Comparison of ENCODE assay signal across 17 cellular contexts in the genomic region with DNA sequence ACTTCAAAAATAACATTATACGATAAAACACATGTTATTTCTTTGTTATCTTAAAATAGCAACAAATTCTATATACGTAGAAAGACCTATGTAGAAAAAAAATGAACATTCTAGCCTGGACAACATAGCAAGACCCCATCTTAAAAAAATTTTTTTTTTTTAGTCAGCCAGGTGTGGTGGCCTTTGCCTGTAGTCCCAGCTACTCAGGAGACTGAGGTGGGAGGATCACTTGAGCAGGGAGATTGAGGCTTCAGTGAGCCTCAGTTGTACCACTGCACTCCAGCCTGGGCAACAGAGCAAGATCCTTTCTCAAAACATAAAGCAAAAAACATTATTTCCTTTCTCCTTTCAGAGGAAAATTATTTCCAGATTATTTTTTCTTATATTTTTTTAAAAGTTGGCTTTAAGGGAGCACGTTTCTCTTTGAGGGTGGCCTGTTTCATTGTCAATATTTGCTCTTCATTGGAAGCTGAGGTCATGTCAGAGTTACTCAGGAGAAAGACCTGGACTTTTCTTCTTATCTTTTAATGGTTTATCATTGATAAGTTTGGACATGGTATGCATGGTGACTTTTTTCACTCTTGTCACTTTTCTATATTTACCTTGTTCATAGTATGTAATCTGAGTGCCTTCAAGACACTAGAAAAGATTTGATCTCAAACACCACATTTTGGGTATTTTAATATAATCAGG. TPM values are rescaled to one million over a fixed set of nuclear protein-coding genes. Genes with fewer than 3 reads are reported as not detected.
DNase-seq lines count a peak whose midpoint lies in the region; ATAC-seq, FAIRE-seq and TF ChIP-seq lines count a peak whose summit lies in the region.
"Had no signal": no experiment of that assay in that cellular context is flagged by ENCODE, and none has a peak within 500 bp of the region (broad histone marks: within the 10 kb centered on the region; RNA-seq: fewer than 3 reads in every experiment).

No MANE protein-coding gene starts in this region.

- H3K4me1 Mint-ChIP-seq in H9 = peaks cover 13 to 23% of the 10 kb centered on the region in 2 experiments
- H3K4me1 Mint-ChIP-seq: B cell had no signal

- peaks cover 10% of the 10 kb centered on the region; the same call in 2 of the 3 replicates for H3K36me3 ChIP-seq in K562 (ENCODE audit: control insufficient read depth, insufficient read depth, low read length)
- H3K36me3 ChIP-seq in HepG2 (replicated peaks in 1 of 2; ENCODE audit: control insufficient read depth in 1 of 2, insufficient read depth in 2 of 2, low read length in 2 of 2) = peaks cover 0 to 3% of the 10 kb centered on the region in 2 experiments; a peak in 2 of 5 replicates
- H3K36me3 ChIP-seq in gastrocnemius medialis = no peaks in the 10 kb centered on the region
- H3K36me3 ChIP-seq: HAP-1 had no signal

- H3K4me2 ChIP-seq in K562 (ENCODE audit: insufficient read depth, low read length) = peak overlapping the region; percentile 22; the same call in 1 of the 2 replicates
- peak overlapping the region; percentile 25; the same call in 1 of the 2 replicates for H3K4me2 ChIP-seq in HepG2 (ENCODE audit: low read depth, low read length)
- no peak overlapping the region for H3K4me2 ChIP-seq in H9 (ENCODE audit: insufficient read depth, insufficient read length, low read length)
- H3K4me2 ChIP-seq: GM23338 had no signal

- POLR2A ChIA-PET in K562 (lab: Yijun Ruan, JAX) = interaction anchor here (0.7 to 2.0 kb wide), 8 partner anchors 10 to 156 kb away, joined by 3 to 7 read pairs (median 4); no protein-coding TSS in a partner anchor
- POLR2A ChIA-PET in HepG2 (lab: Yijun Ruan, JAX) = interaction anchor here (1.0 kb wide), 1 partner anchor 43 kb away, joined by 4 read pairs; no protein-coding TSS in a partner anchor

- no peaks in the 10 kb centered on the region for H3K79me1 ChIP-seq in H9 (ENCODE audit: insufficient read depth, low read depth, low read length, poor library complexity, severe bottlenecking)

- H3K18ac ChIP-seq in H9 (ENCODE audit: insufficient read length, low read depth, low read length) = no peak overlapping the region

- H3K23me2 ChIP-seq in H9 (ENCODE audit: insufficient read length, low read depth, low read length, poor library complexity, severe bottlenecking) = no peaks in the 10 kb centered on the region

- DNase-seq in DMS53 (lab: John Stamatoyannopoulos, UW) = peak; percentile 48
- DNase-seq in K562 (ENCODE audit: extremely low read depth in 1 of 4, low spot score in 3 of 4) = peak in 2 of 4 experiments; percentile 20 to 22
- peak; percentile 70 for DNase-seq in HepG2 (ENCODE audit: low spot score)
- DNase-seq in gastrocnemius medialis = no peak
- DNase-seq in H9 = no peak
- no peak for DNase-seq in NCI-H446 treated with DMSO at 0.1 percent for 48 hours (lab: John Stamatoyannopoulos, UW)
- DNase-seq in NCI-H345 treated with DMSO at 0.1 percent for 48 hours (lab: John Stamatoyannopoulos, UW; ENCODE audit: unreplicated experiment) = no peak
- DNase-seq: C1 segment of cervical spinal cord; CD4-positive, alpha-beta T cell; DND-41; GDM1; HFFc6 had no signal

- intact Hi-C loops in K562 (cut with micrococcal nuclease) = no loop called here
- intact Hi-C loops in HepG2 (cut with micrococcal nuclease; ENCODE audit: unreplicated experiment) = loop anchor here (5.0 kb wide), 2 partner anchors 37 to 62 kb away; no protein-coding TSS in a partner anchor
- intact Hi-C loops in gastrocnemius medialis (cut with DNase I; ENCODE audit: low total_unique reads) = no loop called here

- TF ChIP-seq EP300 in K562 (IDR thresholded peaks at IDR 0.05; ENCODE audit: low read length) = no peak
- no peak; a peak in 1 of 4 replicates for TF ChIP-seq EP300 in HepG2 (IDR thresholded peaks at IDR 0.05; ENCODE audit: low read depth in 2 of 2, low read length in 2 of 2)
- no peak for TF ChIP-seq EP300 in HepG2 (CRISPR knock-in tag; IDR thresholded peaks at IDR 0.05; ENCODE audit: borderline replicate concordance)

- no peaks in the 10 kb centered on the region for H3K27me3 ChIP-seq in K562 (ENCODE audit: control insufficient read depth in 2 of 2, insufficient read depth in 2 of 2, low read length in 2 of 2)
- H3K27me3 ChIP-seq in HepG2 (ENCODE audit: control insufficient read depth in 1 of 2, insufficient read depth in 2 of 2, low read length in 2 of 2) = no peaks in the 10 kb centered on the region
- H3K27me3 ChIP-seq in gastrocnemius medialis = no peaks in the 10 kb centered on the region
- no peaks in the 10 kb centered on the region for H3K27me3 ChIP-seq in H9 (ENCODE audit: insufficient read depth, low read length)

- no peak overlapping the region for H2BK12ac ChIP-seq in H9 (ENCODE audit: insufficient read length, low read depth, low read length)

- H3K27me3 Mint-ChIP-seq in H9 (ENCODE audit: low read depth) = no peaks in the 10 kb centered on the region; the same call in 1 of the 2 replicates
- H3K27me3 Mint-ChIP-seq: CD4-positive, alpha-beta T cell had no signal

- no peak overlapping the region for H3K4me3 Mint-ChIP-seq in H9
- H3K4me3 Mint-ChIP-seq: B cell; CD4-positive, alpha-beta T cell; GM23338; HFFc6 had no signal

- H3K4me1 ChIP-seq in K562 (replicated peaks in 1 of 2; ENCODE audit: control insufficient read depth in 2 of 2, insufficient read depth in 2 of 2, low read length in 2 of 2) = peaks cover 10 to 22% of the 10 kb centered on the region in 2 experiments
- peaks cover 88% of the 10 kb centered on the region for H3K4me1 ChIP-seq in HepG2 (ENCODE audit: insufficient read depth, low read length)
- peaks cover 65 to 68% of the 10 kb centered on the region in 2 donors for H3K4me1 ChIP-seq in gastrocnemius medialis
- peaks cover 4% of the 10 kb centered on the region; the same call in 1 of the 2 replicates for H3K4me1 ChIP-seq in H9 (ENCODE audit: insufficient read depth, low read length)

- H3K9ac ChIP-seq in K562 (ENCODE audit: insufficient read depth in 1 of 2, low read depth in 2 of 2, low read length in 2 of 2) (no peak overlapping the region), HepG2 (ENCODE audit: insufficient read depth, low read depth, low read length) (no peak overlapping the region), H9 (ENCODE audit: extremely low read depth, insufficient read length, low read length) (no peak overlapping the region)

- peak overlapping the region; percentile 63; the same call in 1 of the 3 replicates for H3K27ac ChIP-seq in K562 (ENCODE audit: extremely low read depth, low read depth, low read length)
- peak overlapping the region; percentile 59 for H3K27ac ChIP-seq in HepG2 (ENCODE audit: extremely low read length, insufficient read depth, low read length)
- H3K27ac ChIP-seq in gastrocnemius medialis = peak overlapping the region; percentile 81 to 93 (median 88)
- H3K27ac ChIP-seq in H9 (ENCODE audit: insufficient read length, low read depth, low read length) = no peak overlapping the region

- no peak overlapping the region for H2BK5ac ChIP-seq in H9 (ENCODE audit: insufficient read length, low read length)

- ATAC-seq in K562 (no peak), HepG2 (peak; percentile 46), gastrocnemius medialis (no peak)
- ATAC-seq: GM23338 had no signal

- no peak overlapping the region for H3K4ac ChIP-seq in H9 (ENCODE audit: low read depth, low read length)

- no peak overlapping the region for H2AK5ac ChIP-seq in H9 (ENCODE audit: insufficient read length, low read length)

- H2AFZ ChIP-seq in K562 (ENCODE audit: low read depth, low read length) (no peak overlapping the region; the same call in 1 of the 2 replicates), HepG2 (ENCODE audit: low read length) (no peak overlapping the region), H9 (ENCODE audit: low read length) (no peak overlapping the region)
- H2AFZ ChIP-seq: GM23338 had no signal

- WGBS in K562 (ENCODE audit: insufficient coverage, low coverage, missing lambda C conversion rate) = 78% methylated on average over 3 of the region's 3 CpGs
- WGBS in HepG2 (ENCODE audit: low lambda C conversion rate) = 65% methylated on average over 3 of the region's 3 CpGs
- no CpG with 5 or more reads among the region's 3 CpGs for WGBS in H9 (ENCODE audit: extremely low coverage, insufficient read length, low lambda C conversion rate)

- H3K36me3 Mint-ChIP-seq in H9 (ENCODE audit: insufficient read depth in 1 of 3, low read depth in 3 of 3) = no peaks in the 10 kb centered on the region; a peak in 1 of 7 replicates

- TF ChIP-seq POLR2A in K562 (conservative IDR thresholded peaks at IDR 0.05) (no peak), HepG2 (IDR thresholded peaks at IDR 0.05; ENCODE audit: insufficient read depth in 1 of 2, low read depth in 2 of 2, low read length in 2 of 2) (no peak), gastrocnemius medialis (IDR thresholded peaks at IDR 0.05) (no peak)

- TF ChIP-seq RAD21 in K562 (CRISPR knock-in tag; conservative IDR thresholded peaks at IDR 0.05 in 1 of 2, IDR thresholded peaks at IDR 0.05 in 1 of 2) (no peak), HepG2 (CRISPR knock-in tag; IDR thresholded peaks at IDR 0.05) (no peak)

- CTCF ChIA-PET in K562 (lab: Yijun Ruan, JAX; ENCODE audit: low intra/inter-chr PET ratio) (no interaction called here), HepG2 (lab: Yijun Ruan, JAX; ENCODE audit: low intra/inter-chr PET ratio, low total read pairs) (no interaction called here)

- H3K23ac ChIP-seq in H9 (ENCODE audit: insufficient read length, low read depth, low read length) = no peak overlapping the region

- H3K9me3 ChIP-seq in K562 (replicated peaks; ENCODE audit: control insufficient read depth, insufficient read depth, low read depth, low read length) (no peaks in the 10 kb centered on the region), HepG2 (ENCODE audit: low read length) (no peaks in the 10 kb centered on the region), gastrocnemius medialis (no peaks in the 10 kb centered on the region), H9 (ENCODE audit: control insufficient read depth, low read depth, low read length) (no peaks in the 10 kb centered on the region)
- H3K9me3 ChIP-seq: HAP-1 had no signal

- no peak overlapping the region for H4K5ac ChIP-seq in H9 (ENCODE audit: insufficient read length, low read depth, low read length)

- H2BK20ac ChIP-seq in H9 (ENCODE audit: low read depth, low read length, poor library complexity, severe bottlenecking) = no peak overlapping the region

- no peak overlapping the region for H4K8ac ChIP-seq in H9 (replicated peaks; ENCODE audit: insufficient read length, low read depth, low read length)

- no peak overlapping the region for H4K91ac ChIP-seq in H9 (ENCODE audit: insufficient read length, low read depth, low read length)

- no peak overlapping the region for H2BK120ac ChIP-seq in H9 (ENCODE audit: low read depth, low read length, poor library complexity, severe bottlenecking)

- no peak overlapping the region for H3K56ac ChIP-seq in H9 (ENCODE audit: insufficient read length, low read depth, low read length)

- no peak overlapping the region for H3K14ac ChIP-seq in H9 (ENCODE audit: insufficient read depth, low read length)

- FAIRE-seq in K562 (lab: Jason Lieb, UNC) (no peak), HepG2 (lab: Jason Lieb, UNC) (peak; percentile 55)
- FAIRE-seq: GM12892, HTR-8/SVneo had no signal

- H4K20me1 ChIP-seq in K562 (replicated peaks; ENCODE audit: control insufficient read depth, insufficient read depth, low read length) (no peaks in the 10 kb centered on the region), HepG2 (ENCODE audit: insufficient read depth, low read length) (peaks cover 15% of the 10 kb centered on the region; the same call in 1 of the 2 replicates), H9 (ENCODE audit: control insufficient read depth, insufficient read depth, insufficient read length) (no peaks in the 10 kb centered on the region)

- no peak overlapping the region for H2BK15ac ChIP-seq in H9 (ENCODE audit: low read depth, low read length)

- no peaks in the 10 kb centered on the region; a peak in 1 of 5 replicates for H3K9me3 Mint-ChIP-seq in H9
- H3K9me3 Mint-ChIP-seq: CD4-positive, alpha-beta T cell; GM23338; HFFc6 had no signal

- BruUV-seq in K562 (replicated peaks; lab: Mats Ljungman, UMichigan) = no TSS peak
- no TSS peak for BruUV-seq in HepG2 (replicated peaks; lab: Mats Ljungman, UMichigan)

- H3K27ac Mint-ChIP-seq in H9 = no peak overlapping the region
- H3K27ac Mint-ChIP-seq: B cell; CD4-positive, alpha-beta T cell; GM23338; HFFc6 had no signal

- H3K79me2 ChIP-seq in K562 (ENCODE audit: control insufficient read depth, insufficient read depth, low read length) = peaks cover 95% of the 10 kb centered on the region
- peaks cover 98% of the 10 kb centered on the region for H3K79me2 ChIP-seq in HepG2 (ENCODE audit: insufficient read depth, low read length)
- H3K79me2 ChIP-seq in H9 (ENCODE audit: insufficient read depth, low read length) = no peaks in the 10 kb centered on the region

- no peak overlapping the region for H3T11ph ChIP-seq in H9 (ENCODE audit: low read length)

- no peaks in the 10 kb centered on the region for H3K9me1 ChIP-seq in K562 (ENCODE audit: control insufficient read depth, insufficient read depth, low read length)

- in situ Hi-C loops in K562 (cut with MboI) (no loop called here), HepG2 (cut with HindIII; ENCODE audit: extremely low pct_ligation_motif_present, low pct_unique_long_range_greater_than_20kb) (no loop called here), gastrocnemius medialis (cut with MboI; ENCODE audit: low sequenced_read_pairs in 4 of 4) (no loop called here)

- TF ChIP-seq CTCF in K562 (IDR thresholded peaks at IDR 0.05 in 2 of 3, conservative IDR thresholded peaks at IDR 0.05 in 1 of 3; ENCODE audit: insufficient read depth in 2 of 3, low read depth in 1 of 3, low read length in 3 of 3) (no peak), HepG2 (CRISPR knock-in tag; IDR thresholded peaks at IDR 0.05) (no peak), gastrocnemius medialis (IDR thresholded peaks at IDR 0.05 in 4 of 5, conservative IDR thresholded peaks at IDR 0.05 in 1 of 5) (no peak), H9 (conservative IDR thresholded peaks at IDR 0.05) (no peak)

- H3K4me3 ChIP-seq in K562 (no peak overlapping the region), HepG2 (replicated peaks in 1 of 3; ENCODE audit: insufficient read depth in 1 of 3, low read depth in 2 of 3, low read length in 3 of 3) (no peak overlapping the region), gastrocnemius medialis (no peak overlapping the region)
- H3K4me3 ChIP-seq: GM23338, HAP-1 had no signal

RNA-seq across cellular contexts. Expression of a gene that starts 32.0 kb away (rescaled TPM):
- total RNA-seq in K562 (2011; cell fraction: chromatin; rRNA removed; ENCODE audit: low replicate concordance) = 64.5 and 151 TPM in 2 replicates
- 18.0 and 29.1 TPM in 2 replicates for total RNA-seq in K562 (2011; cell fraction: nucleolus; rRNA removed)
- total RNA-seq in K562 (2011; cell fraction: nucleoplasm; rRNA removed) = 50.7 and 73.9 TPM in 2 replicates
- total RNA-seq in K562 (2014; rRNA removed) (6.5 and 9.5 TPM in 2 replicates), K562 (2014; rRNA removed; fragmentation: Illumina TruSeq; extraction: Trizol) (20.3 and 22.6 TPM in 2 replicates), K562 (2015; rRNA removed; fragmentation: Illumina TruSeq; extraction: Trizol) (16.1 and 16.2 TPM in 2 replicates), K562 (2021) (24.2 and 24.9 TPM in 2 replicates), HepG2 (2016; rRNA removed; fragmentation: Illumina TruSeq; extraction: Trizol) (14.8 and 28.5 TPM in 2 replicates), gastrocnemius medialis (10 to 100 TPM; 12.9 to 27.0 (median 26.6) TPM), H9 (2021) (0.35 and 0.70 TPM in 2 replicates)
- polyA plus RNA-seq in K562 (2011; rRNA removed) (9.8 and 11.5 TPM in 2 replicates), K562 (2014; fragmentation: Illumina TruSeq; extraction: Trizol) (8.5 and 9.1 TPM in 2 replicates), K562 (2014; fragmentation: Nextera tagmentation; extraction: Ambion mirVana) (10 to 100 TPM in 1 of 2 experiments, 1 to 10 TPM in 1; 5.3 to 10.1 TPM), K562 (2014; rRNA removed) (7.0 and 8.6 TPM in 2 replicates), HepG2 (2011; rRNA removed) (14.1 and 14.7 TPM in 2 replicates)
- polyA plus RNA-seq in K562 (2011; cell fraction: cytosol; rRNA removed) = 12.0 and 15.8 TPM in 2 replicates
- polyA plus RNA-seq in K562 (2011; cell fraction: nucleus; rRNA removed) = 17.4 and 18.8 TPM in 2 replicates
- 3.9 and 4.2 TPM in 2 replicates for polyA plus RNA-seq in K562 (2012)
- polyA minus RNA-seq in K562 (2011; rRNA and poly(A)+ RNA removed) = 37.6 and 46.6 TPM in 2 replicates
- polyA minus RNA-seq in K562 (2011; cell fraction: cytosol; rRNA and poly(A)+ RNA removed) = 14.5 and 18.2 TPM in 2 replicates
- 45.4 and 75.9 TPM in 2 replicates for polyA minus RNA-seq in K562 (2011; cell fraction: nucleus; rRNA and poly(A)+ RNA removed)
- 8.1 and 8.4 TPM in 2 replicates for total RNA-seq in HepG2 (2016; cell fraction: cytosol; rRNA removed; fragmentation: Illumina TruSeq; extraction: Trizol; ENCODE audit: low read depth)
- 11.5 and 25.9 TPM in 2 replicates for total RNA-seq in HepG2 (2016; cell fraction: insoluble cytoplasmic fraction; rRNA removed; fragmentation: Illumina TruSeq; extraction: Trizol)
- 7.4 and 7.5 TPM in 2 replicates for total RNA-seq in HepG2 (2016; cell fraction: membrane; rRNA removed; fragmentation: Illumina TruSeq; extraction: Trizol)
- total RNA-seq in HepG2 (2016; cell fraction: nucleus; rRNA removed; fragmentation: Illumina TruSeq; extraction: Trizol) = 110 and 115 TPM in 2 replicates
- 11.0 and 12.6 TPM in 2 replicates for polyA plus RNA-seq in HepG2 (2011; cell fraction: cytosol; rRNA removed)
- 20.1 and 25.7 TPM in 2 replicates for polyA plus RNA-seq in HepG2 (2011; cell fraction: nucleus; rRNA removed)
- polyA plus RNA-seq in HepG2 (2012) = 4.5 and 5.7 TPM in 2 replicates
- polyA plus RNA-seq in HepG2 (2016; cell fraction: cytosol; fragmentation: Illumina TruSeq; extraction: Trizol; ENCODE audit: low read depth) = 0.64 and 0.71 TPM in 2 replicates
- polyA plus RNA-seq in HepG2 (2016; cell fraction: insoluble cytoplasmic fraction; fragmentation: Illumina TruSeq; extraction: Trizol; ENCODE audit: low read depth) = 11.5 and 13.5 TPM in 2 replicates
- polyA plus RNA-seq in HepG2 (2016; cell fraction: membrane; fragmentation: Illumina TruSeq; extraction: Trizol; ENCODE audit: low read depth) = 3.0 and 3.1 TPM in 2 replicates
- polyA plus RNA-seq in HepG2 (2016; cell fraction: nucleus; fragmentation: Illumina TruSeq; extraction: Trizol; ENCODE audit: insufficient read depth, low read depth) = 15.9 and 21.9 TPM in 2 replicates
- 62.5 and 117 TPM in 2 replicates for polyA minus RNA-seq in HepG2 (2011; rRNA and poly(A)+ RNA removed; ENCODE audit: low replicate concordance)
- 18.3 and 19.2 TPM in 2 replicates for polyA minus RNA-seq in HepG2 (2011; cell fraction: cytosol; rRNA and poly(A)+ RNA removed)
- 167 and 202 TPM in 2 replicates for polyA minus RNA-seq in HepG2 (2011; cell fraction: nucleus; rRNA and poly(A)+ RNA removed)

Comparison
In these comparisons a context has a peak if more than half of its experiments do, and no peak if none do; other contexts are left out.
1. DNase-seq: peak in DMS53 (single experiment) and HepG2 (single experiment); none in gastrocnemius medialis (0 of 2), H9 (single experiment), NCI-H446 treated with DMSO at 0.1 percent for 48 hours (single experiment) and NCI-H345 treated with DMSO at 0.1 percent for 48 hours (single experiment).